Comparison of ENCODE assay signal across 12 cellular contexts in genomic region chr9:93510041-93510440, GRCh38.
"Had no signal": no experiment of that assay in that cellular context is flagged by ENCODE, and none has a peak within 500 bp of the region (broad histone marks: within the 10 kb centered on the region; RNA-seq: fewer than 3 reads in every experiment).

No MANE protein-coding gene starts in this region.

- H3K36me3 ChIP-seq: pancreas, uterus had no signal

- ATAC-seq: activated CD4-positive, alpha-beta T cell treated with anti-CD3 and anti-CD28 coated beads for 36 hours; pancreas; T-cell had no signal

- H3K27me3 ChIP-seq: esophagus muscularis mucosa, pancreas, uterus had no signal

- FAIRE-seq: pancreas had no signal

- H3K27me3 Mint-ChIP-seq: activated CD4-positive, alpha-beta T cell treated with anti-CD3 and anti-CD28 coated beads for 36 hours; T-cell had no signal

- H3K4me3 ChIP-seq: esophagus muscularis mucosa, pancreas, thoracic aorta, uterus had no signal

- H3K27ac Mint-ChIP-seq: activated CD4-positive, alpha-beta T cell treated with anti-CD3 and anti-CD28 coated beads for 36 hours; activated T-helper 1 cell treated with anti-CD3 and anti-CD28 coated beads, Interleukin-12 subunit alpha, Interleukin-12 subunit beta, Interleukin-2, Interleukin-4 antibody, amounts not matched to agents 30 ng/mL and 10 ng/mL and 1 ng/mL, durations not matched to agents 14 hours and 24 hours and 36 hours had no signal

- H3K9me3 ChIP-seq: esophagus muscularis mucosa, pancreas, SK-N-SH, thoracic aorta, uterus had no signal

- H3K4me1 ChIP-seq: pancreas, uterus had no signal

- DNase-seq: activated CD4-positive, alpha-beta T cell treated with anti-CD3 and anti-CD28 coated beads for 36 hours; aorta; kidney glomerular epithelial cell; pancreas; SK-N-SH; stimulated activated CD4-positive, alpha-beta T cell treated with anti-CD3 and anti-CD28 coated beads, Interleukin-12 subunit alpha, Interleukin-12 subunit beta, amount 100 ng/mL, for 4 hours; stimulated activated CD4-positive, alpha-beta T cell treated with anti-CD3 and anti-CD28 coated beads, Interleukin-2, amount 100 ng/mL, for 24 hours; T-cell; uterus had no signal

- H3K27ac ChIP-seq: pancreas, thoracic aorta, uterus had no signal

- H3K9me3 Mint-ChIP-seq: activated T-helper 1 cell treated with anti-CD3 and anti-CD28 coated beads, Interleukin-12 subunit alpha, Interleukin-12 subunit beta, Interleukin-2, Interleukin-4 antibody, amounts not matched to agents 30 ng/mL and 10 ng/mL and 1 ng/mL, durations not matched to agents 14 hours and 24 hours and 36 hours; T-cell had no signal

- H3K4me3 Mint-ChIP-seq: activated CD4-positive, alpha-beta T cell treated with anti-CD3 and anti-CD28 coated beads for 36 hours; activated T-helper 1 cell treated with anti-CD3 and anti-CD28 coated beads, Interleukin-12 subunit alpha, Interleukin-12 subunit beta, Interleukin-2, Interleukin-4 antibody, amounts not matched to agents 30 ng/mL and 10 ng/mL and 1 ng/mL, durations not matched to agents 14 hours and 24 hours and 36 hours; T-cell had no signal
